ENCODE assay signal across 8 cellular contexts in the genomic region with DNA sequence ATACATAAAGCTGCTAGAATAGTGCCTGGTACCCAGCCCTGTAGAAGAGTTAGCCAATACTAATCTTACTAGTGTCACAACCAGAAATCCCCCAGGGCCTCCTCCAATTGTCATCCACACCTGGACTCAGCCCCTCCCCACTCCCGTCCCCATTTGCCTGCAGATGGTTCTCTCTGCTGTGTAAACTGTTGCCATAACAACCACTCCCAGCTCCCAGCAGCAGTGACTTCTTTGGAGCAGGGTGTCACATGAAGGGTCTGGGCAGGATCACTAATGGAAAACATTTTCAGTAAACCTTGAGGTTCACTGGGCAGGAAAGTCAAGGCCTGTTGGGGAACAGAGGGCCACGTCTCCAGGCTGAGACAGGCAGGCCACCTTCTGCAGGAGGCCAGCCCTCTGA.
DNase-seq lines count a peak whose midpoint lies in the region; ATAC-seq, FAIRE-seq and TF ChIP-seq lines count a peak whose summit lies in the region.

No MANE protein-coding gene starts in this region.

- DNase-seq in NCI-H1105 (lab: John Stamatoyannopoulos, UW) = peak; percentile 98
- peak; percentile 97 for DNase-seq in SHP77 treated with DMSO at 0.1 percent for 48 hours (lab: John Stamatoyannopoulos, UW)
- no peak for DNase-seq in SW 1271 (lab: John Stamatoyannopoulos, UW)
- no peak for DNase-seq in stimulated activated CD4-positive, alpha-beta T cell treated with anti-CD3 and anti-CD28 coated beads, Interleukin-4, amount 100 ng/mL, for 24 hours

- peak overlapping the region; percentile 41 for H3K27ac ChIP-seq in 22Rv1

- no peak for TF ChIP-seq CTCF in 22Rv1 (IDR thresholded peaks at IDR 0.05)

- FAIRE-seq in islet of Langerhans (lab: Jason Lieb, UNC) = peak; percentile 76

- ATAC-seq in HG03432 (IDR thresholded peaks at IDR 0.05; ENCODE audit: unreplicated experiment) (no peak), HG02642 (IDR thresholded peaks at IDR 0.05; ENCODE audit: poor library complexity, unreplicated experiment) (no peak)

Comparison
In these comparisons a context has a peak if more than half of its experiments do, and no peak if none do; other contexts are left out.
1. DNase-seq: peak in NCI-H1105 (single experiment) and SHP77 treated with DMSO at 0.1 percent for 48 hours (single experiment); none in SW 1271 (0 of 2) and stimulated activated CD4-positive, alpha-beta T cell treated with anti-CD3 and anti-CD28 coated beads, Interleukin-4, amount 100 ng/mL, for 24 hours (single experiment).